8 cellular contexts compared by ENCODE assay signal in genomic region chr14:36069535-36069900, GRCh38.
DNase-seq lines count a peak whose midpoint lies in the region; ATAC-seq and TF ChIP-seq lines count a peak whose summit lies in the region.

No MANE protein-coding gene starts in this region.

- H3K9me3 Mint-ChIP-seq in activated CD4-positive, alpha-beta T cell treated with anti-CD3 and anti-CD28 coated beads, Interleukin-2, amount 10 ng/mL, durations not matched to agents 7 days and 5 days = no peaks in the 10 kb centered on the region
- H3K9me3 Mint-ChIP-seq in glutamatergic neuron (ENCODE audit: unreplicated experiment) = no peaks in the 10 kb centered on the region

- H3K4me1 Mint-ChIP-seq in activated CD4-positive, alpha-beta T cell treated with anti-CD3 and anti-CD28 coated beads, Interleukin-2, amount 10 ng/mL, durations not matched to agents 7 days and 5 days = no peaks in the 10 kb centered on the region
- H3K4me1 Mint-ChIP-seq in glutamatergic neuron (ENCODE audit: low read depth, unreplicated experiment) = no peaks in the 10 kb centered on the region

- intact Hi-C loops in tibial artery (cut with DNase I; ENCODE audit: low total_unique reads) = no loop called here

- POLR2A ChIA-PET in activated CD4-positive, alpha-beta T cell treated with anti-CD3 and anti-CD28 coated beads, Interleukin-2, amount 10 ng/mL, durations not matched to agents 7 days and 5 days (lab: Charles Lee) = interaction anchor here (1.0 kb wide), 1 partner anchor 251 kb away, joined by 3 read pairs; the partner anchor contains the start of gene MBIP

- ATAC-seq in GM18502 (IDR thresholded peaks at IDR 0.05; ENCODE audit: poor library complexity, unreplicated experiment) (peak; percentile 72), HG02973 (IDR thresholded peaks at IDR 0.05; ENCODE audit: unreplicated experiment) (peak; percentile 57)

- no peaks in the 10 kb centered on the region for H3K36me3 Mint-ChIP-seq in activated CD4-positive, alpha-beta T cell treated with anti-CD3 and anti-CD28 coated beads, Interleukin-2, amount 10 ng/mL, durations not matched to agents 7 days and 5 days (ENCODE audit: low read depth)
- no peaks in the 10 kb centered on the region for H3K36me3 Mint-ChIP-seq in glutamatergic neuron (ENCODE audit: unreplicated experiment)

- no peak overlapping the region for H3K27ac ChIP-seq in tibial artery

- H3K27me3 ChIP-seq in tibial artery = peaks cover 0 to 6% of the 10 kb centered on the region in 2 donors

- no peak overlapping the region for H3K27ac Mint-ChIP-seq in activated CD4-positive, alpha-beta T cell treated with anti-CD3 and anti-CD28 coated beads, Interleukin-2, amount 10 ng/mL, durations not matched to agents 7 days and 5 days
- no peak overlapping the region for H3K27ac Mint-ChIP-seq in glutamatergic neuron (ENCODE audit: unreplicated experiment)

- no peak overlapping the region for H3K4me3 Mint-ChIP-seq in activated CD4-positive, alpha-beta T cell treated with anti-CD3 and anti-CD28 coated beads, Interleukin-2, amount 10 ng/mL, durations not matched to agents 7 days and 5 days
- H3K4me3 Mint-ChIP-seq in glutamatergic neuron (ENCODE audit: unreplicated experiment) = no peak overlapping the region

- CTCF ChIA-PET in activated CD4-positive, alpha-beta T cell treated with anti-CD3 and anti-CD28 coated beads, Interleukin-2, amount 10 ng/mL, durations not matched to agents 7 days and 5 days (lab: Charles Lee) = interaction anchor here (0.7 to 2.5 kb wide), 6 partner anchors 8 to 304 kb away, joined by 3 to 11 read pairs (median 4); no protein-coding TSS in a partner anchor

- H3K36me3 ChIP-seq in tibial artery = no peaks in the 10 kb centered on the region

- DNase-seq in AML-193 (lab: John Stamatoyannopoulos, UW) (peak; percentile 17 to 38), NCI-H2107 (lab: John Stamatoyannopoulos, UW) (peak; percentile 76), glutamatergic neuron (peak; percentile 38), putamen (ENCODE audit: low spot score) (peak; percentile 54), tibial artery (no peak)
- peak; percentile 52 for DNase-seq in activated CD4-positive, alpha-beta T cell treated with anti-CD3 and anti-CD28 coated beads, Interleukin-2, amount 10 ng/mL, durations not matched to agents 7 days and 5 days

- H3K9me3 ChIP-seq in tibial artery = no peaks in the 10 kb centered on the region

- peaks cover 23% of the 10 kb centered on the region for H3K27me3 Mint-ChIP-seq in activated CD4-positive, alpha-beta T cell treated with anti-CD3 and anti-CD28 coated beads, Interleukin-2, amount 10 ng/mL, durations not matched to agents 7 days and 5 days
- H3K27me3 Mint-ChIP-seq in glutamatergic neuron (ENCODE audit: unreplicated experiment) = no peaks in the 10 kb centered on the region

- peaks cover 0 to 21% (median 6%) of the 10 kb centered on the region in 4 donors for H3K4me1 ChIP-seq in tibial artery

- H3K4me3 ChIP-seq in tibial artery = no peak overlapping the region

- TF ChIP-seq CTCF in glutamatergic neuron (IDR thresholded peaks at IDR 0.05; ENCODE audit: partially characterized antibody, unreplicated experiment) = peak; percentile 78
- no peak for TF ChIP-seq CTCF in tibial artery (IDR thresholded peaks at IDR 0.05)

Comparison
In these comparisons a context has a peak if more than half of its experiments do, and no peak if none do; other contexts are left out.
1. DNase-seq: peak in AML-193 (2 of 2), NCI-H2107 (single experiment), activated CD4-positive, alpha-beta T cell treated with anti-CD3 and anti-CD28 coated beads, Interleukin-2, amount 10 ng/mL, durations not matched to agents 7 days and 5 days (single experiment), glutamatergic neuron (single experiment) and putamen (single experiment); none in tibial artery (0 of 2).